Comparison of ENCODE assay signal across 14 cellular contexts in genomic region chr14:94974893-94975292, GRCh38.
"Had no signal": no experiment of that assay in that cellular context is flagged by ENCODE, and none has a peak within 500 bp of the region (broad histone marks: within the 10 kb centered on the region; RNA-seq: fewer than 3 reads in every experiment).

No MANE protein-coding gene starts in this region.

- H3K27ac ChIP-seq: lower lobe of right lung had no signal

- ATAC-seq: activated CD8-positive, alpha-beta memory T cell treated with anti-CD3 and anti-CD28 coated beads, Interleukin-2, amount 10 ng/mL, durations not matched to agents 7 days and 5 days; activated naive CD4-positive, alpha-beta T cell treated with anti-CD3 and anti-CD28 coated beads, Interleukin-2, amount 50 U/mL, for 72 hours; activated T-cell treated with anti-CD3 and anti-CD28 coated beads, Interleukin-2, amount 50 U/mL, for 4 hours; lower lobe of right lung; naive thymus-derived CD4-positive, alpha-beta T cell; stimulated activated memory B cell treated with anti-CD40 and anti-IgM and Interleukin-4, amounts not matched to agents 10 μg/mL and 1 μg/mL and 100 μg/mL, for 72 hours had no signal

- DNase-seq: activated CD4-positive, alpha-beta T cell treated with anti-CD3 and anti-CD28 coated beads for 1 hour; activated CD4-positive, alpha-beta T cell treated with anti-CD3 and anti-CD28 coated beads, Interleukin-2, amount 50 U/mL, for 48 hours; activated CD8-positive, alpha-beta memory T cell treated with anti-CD3 and anti-CD28 coated beads, Interleukin-2, amount 10 ng/mL, durations not matched to agents 7 days and 5 days; activated effector memory CD4-positive, alpha-beta T cell treated with anti-CD3 and anti-CD28 coated beads, Interleukin-2, amount 50 U/mL, for 16 hours; activated T-cell treated with anti-CD3 and anti-CD28 coated beads, Interleukin-2, amount 50 U/mL, for 4 hours; amniotic stem cell; cortex of kidney; effector memory CD4-positive, alpha-beta T cell; lower lobe of right lung; midbrain; naive thymus-derived CD4-positive, alpha-beta T cell; substantia nigra had no signal

- H3K9me3 ChIP-seq: lower lobe of right lung had no signal

- H3K4me1 ChIP-seq: lower lobe of right lung had no signal

- H3K4me3 ChIP-seq: lower lobe of right lung had no signal

- H3K36me3 ChIP-seq: lower lobe of right lung had no signal
